In the genomic region with DNA sequence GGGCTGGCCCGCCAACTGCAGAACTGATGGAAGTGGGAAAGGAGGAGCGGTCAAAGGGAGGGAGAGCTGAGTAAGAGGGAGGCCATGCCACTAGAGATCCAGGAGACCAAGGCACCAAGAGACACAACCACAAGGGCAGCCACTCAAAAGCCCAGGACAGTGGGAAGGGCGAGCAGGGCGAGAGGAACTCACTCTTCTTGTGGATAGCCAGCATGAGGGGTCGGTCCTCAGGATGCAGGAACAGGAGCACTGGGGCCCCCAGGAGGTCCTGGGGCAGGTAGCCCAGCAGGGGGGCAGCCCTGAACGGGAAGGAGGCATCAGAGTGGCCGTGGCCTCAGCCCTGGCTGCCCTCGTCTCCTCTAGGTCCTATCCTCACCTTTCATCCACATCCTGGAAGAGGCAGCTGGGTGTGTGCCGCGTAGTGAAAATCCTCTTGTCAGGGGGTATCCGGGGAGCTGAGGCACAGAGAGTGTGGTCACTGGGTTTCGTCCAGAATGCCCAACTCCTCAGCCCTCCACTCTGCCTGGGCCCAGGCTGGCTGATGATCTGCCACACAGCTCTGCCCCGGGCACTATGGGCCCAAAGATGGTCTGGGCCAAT, we compare ENCODE assay signal across 16 cellular contexts. TPM values are rescaled to one million over a fixed set of nuclear protein-coding genes. Genes with fewer than 3 reads are reported as not detected.
DNase-seq lines count a peak whose midpoint lies in the region; ATAC-seq, FAIRE-seq and TF ChIP-seq lines count a peak whose summit lies in the region.
"Had no signal": no experiment of that assay in that cellular context is flagged by ENCODE, and none has a peak within 500 bp of the region (broad histone marks: within the 10 kb centered on the region; RNA-seq: fewer than 3 reads in every experiment).

No MANE protein-coding gene starts in this region.

- TF ChIP-seq RAD21 in H1 (IDR thresholded peaks at IDR 0.05 in 1 of 2, conservative IDR thresholded peaks at IDR 0.05 in 1 of 2; ENCODE audit: low read depth in 2 of 2, low read length in 2 of 2) = no peak

- TF ChIP-seq POLR2A in H1 (IDR thresholded peaks at IDR 0.05; ENCODE audit: control extremely low read depth in 1 of 2, low read depth in 2 of 2, low read length in 2 of 2) = no peak
- TF ChIP-seq POLR2A in uterus (IDR thresholded peaks at IDR 0.05) = no peak

- H4K5ac ChIP-seq in H1 (ENCODE audit: insufficient read length, low read depth, low read length) = no peak overlapping the region

- POLR2A ChIA-PET in H1 (lab: Charles Lee; ENCODE audit: partially characterized antibody) = interaction anchor here (3.5 to 6.4 kb wide), 3 partner anchors 8 to 25 kb away, joined by 11 to 62 read pairs (median 33); no protein-coding TSS in a partner anchor

- H3K4me3 ChIP-seq in left ventricle myocardium inferior = no peak overlapping the region
- no peak overlapping the region for H3K4me3 ChIP-seq in H1 (ENCODE audit: extremely low read depth in 1 of 4, insufficient read depth in 2 of 4, low read depth in 3 of 4, low read length in 4 of 4)
- no peak overlapping the region for H3K4me3 ChIP-seq in parathyroid adenoma (ENCODE audit: low read depth, low read length)
- no peak overlapping the region for H3K4me3 ChIP-seq in uterus
- H3K4me3 ChIP-seq: pancreas had no signal

- no peak overlapping the region for H2BK20ac ChIP-seq in H1 (ENCODE audit: low read length)

- H3K4me2 ChIP-seq in H1 (ENCODE audit: insufficient read depth in 1 of 2, low read depth in 2 of 2, low read length in 2 of 2) (no peak overlapping the region), parathyroid adenoma (ENCODE audit: low read length) (no peak overlapping the region)

- peaks cover 2 to 30% of the 10 kb centered on the region in 2 experiments for H4K20me1 ChIP-seq in H1 (replicated peaks in 1 of 2; ENCODE audit: control insufficient read depth in 1 of 2, insufficient read depth in 2 of 2, low read length in 2 of 2)

- intact Hi-C loops in left ventricle myocardium inferior (cut with micrococcal nuclease) (no loop called here), cardiac septum (cut with DNase I) (no loop called here), uterus (cut with DNase I; ENCODE audit: low total_unique reads) (no loop called here)

- peaks cover 11% of the 10 kb centered on the region for H3K23me2 ChIP-seq in H1 (ENCODE audit: low read depth, low read length)

- H3K27me3 ChIP-seq in left ventricle myocardium inferior (ENCODE audit: low read depth) = no peaks in the 10 kb centered on the region
- H3K27me3 ChIP-seq in H1 (replicated peaks in 1 of 4; ENCODE audit: control insufficient read depth in 3 of 4, extremely low read depth in 1 of 4, insufficient read depth in 3 of 4, low read length in 3 of 4) = no peaks in the 10 kb centered on the region
- no peaks in the 10 kb centered on the region for H3K27me3 ChIP-seq in parathyroid adenoma (ENCODE audit: control insufficient read depth, insufficient read depth, low read length)
- H3K27me3 ChIP-seq in uterus = no peaks in the 10 kb centered on the region
- H3K27me3 ChIP-seq: pancreas had no signal

- H2AK5ac ChIP-seq in H1 (ENCODE audit: low read depth, low read length) = no peak overlapping the region

- H3K27ac ChIP-seq in left ventricle myocardium inferior (replicated peaks) (peak overlapping the region; percentile 99), H1 (ENCODE audit: low read depth, low read length) (no peak overlapping the region), parathyroid adenoma (peak overlapping the region; percentile 8), uterus (peak overlapping the region; percentile 50 to 66)
- H3K27ac ChIP-seq: pancreas had no signal

- no peak for TF ChIP-seq EP300 in H1 (IDR thresholded peaks at IDR 0.05; ENCODE audit: borderline replicate concordance in 1 of 2, low read depth in 2 of 2, low read length in 2 of 2)

- peak overlapping the region; percentile 83; the same call in 1 of the 2 replicates for H4K8ac ChIP-seq in H1 (ENCODE audit: extremely low read depth, insufficient read depth, low read length)

- H4K91ac ChIP-seq in H1 (replicated peaks; ENCODE audit: insufficient read length, low read length) = no peak overlapping the region

- DNase-seq in left ventricle myocardium inferior = no peak
- no peak for DNase-seq in cardiac septum (ENCODE audit: low spot score)
- no peak for DNase-seq in H1 (ENCODE audit: low read depth in 1 of 2, low spot score in 2 of 2)
- no peak for DNase-seq in uterus
- DNase-seq in pons (ENCODE audit: low spot score) = no peak
- no peak for DNase-seq in GM20000 (ENCODE audit: low spot score)
- DNase-seq: activated CD4-positive, alpha-beta T cell treated with anti-CD3 and anti-CD28 coated beads, Interleukin-2, amount 50 U/mL, for 4 hours; activated T-cell treated with anti-CD3 and anti-CD28 coated beads, Interleukin-2, amount 50 U/mL, for 48 hours; effector memory CD4-positive, alpha-beta T cell; NCI-H1694 treated with DMSO at 0.1 percent for 48 hours; RPMI8226 had no signal

- H2AFZ ChIP-seq in H1 (ENCODE audit: low read length) (no peak overlapping the region), parathyroid adenoma (no peak overlapping the region)

- no peak overlapping the region for H3K4ac ChIP-seq in H1 (replicated peaks; ENCODE audit: insufficient read length, low read depth, low read length)

- H3K9ac ChIP-seq in H1 (replicated peaks in 1 of 4; ENCODE audit: extremely low read depth in 1 of 4, low read depth in 3 of 4, low read length in 3 of 4) (no peak overlapping the region), parathyroid adenoma (no peak overlapping the region)

- no peak overlapping the region for H2BK5ac ChIP-seq in H1 (ENCODE audit: low read depth, low read length)

- H3K9me3 ChIP-seq in left ventricle myocardium inferior (replicated peaks) (no peaks in the 10 kb centered on the region), H1 (ENCODE audit: insufficient read depth in 2 of 2, low read depth in 1 of 2, low read length in 1 of 2) (no peaks in the 10 kb centered on the region), parathyroid adenoma (ENCODE audit: control insufficient read depth, low read length) (no peaks in the 10 kb centered on the region), uterus (no peaks in the 10 kb centered on the region)
- H3K9me3 ChIP-seq: pancreas had no signal

- no peak for FAIRE-seq in H1 (lab: Jason Lieb, UNC)
- FAIRE-seq: HepG2, pancreas, urothelium cell line had no signal

- H3K4me1 ChIP-seq in left ventricle myocardium inferior = peaks cover 81% of the 10 kb centered on the region
- H3K4me1 ChIP-seq in H1 (replicated peaks in 1 of 4; ENCODE audit: control insufficient read depth in 3 of 4, insufficient read depth in 4 of 4, low read length in 3 of 4) = peaks cover 2 to 8% (median 5%) of the 10 kb centered on the region in 4 experiments; a peak in 6 of 7 replicates
- peaks cover 18% of the 10 kb centered on the region for H3K4me1 ChIP-seq in parathyroid adenoma
- H3K4me1 ChIP-seq in uterus = peaks cover 5 to 17% of the 10 kb centered on the region in 2 donors

- no peak overlapping the region for H2BK120ac ChIP-seq in H1 (replicated peaks; ENCODE audit: low read depth, low read length)

- H3K18ac ChIP-seq in H1 (ENCODE audit: extremely low read depth, low read length) = no peak overlapping the region

- no peak for TF ChIP-seq CTCF in left ventricle myocardium inferior (IDR thresholded peaks at IDR 0.05; ENCODE audit: borderline replicate concordance)
- no peak for TF ChIP-seq CTCF in H1 (IDR thresholded peaks at IDR 0.05; ENCODE audit: control extremely low read depth in 1 of 3, insufficient read depth in 1 of 3, low read depth in 1 of 3, low read length in 3 of 3)
- no peak for TF ChIP-seq CTCF in parathyroid adenoma (IDR thresholded peaks at IDR 0.05)
- no peak for TF ChIP-seq CTCF in uterus (IDR thresholded peaks at IDR 0.05)
- TF ChIP-seq CTCF in GM20000 (IDR thresholded peaks at IDR 0.05; ENCODE audit: extremely low read depth, missing control alignments) = no peak

- peaks cover 7% of the 10 kb centered on the region; the same call in 1 of the 2 replicates for H3K79me1 ChIP-seq in H1 (ENCODE audit: low read depth, low read length)

- no peak overlapping the region for H2BK15ac ChIP-seq in H1 (ENCODE audit: low read length)

- peaks cover 0 to 5% of the 10 kb centered on the region in 2 experiments; a peak in 1 of 4 replicates for H3K79me2 ChIP-seq in H1 (ENCODE audit: control insufficient read depth in 1 of 2, insufficient read depth in 2 of 2, low read length in 2 of 2)
- peaks cover 43% of the 10 kb centered on the region for H3K79me2 ChIP-seq in parathyroid adenoma

- H3K36me3 ChIP-seq in left ventricle myocardium inferior = peaks cover 80% of the 10 kb centered on the region
- peaks cover 13 to 52% (median 32%) of the 10 kb centered on the region in 4 experiments; a peak in 7 of 8 replicates for H3K36me3 ChIP-seq in H1 (ENCODE audit: control insufficient read depth in 2 of 4, insufficient read depth in 4 of 4, low read length in 3 of 4)
- H3K36me3 ChIP-seq in parathyroid adenoma (ENCODE audit: control insufficient read depth, insufficient read depth, low read length) = no peaks in the 10 kb centered on the region
- no peaks in the 10 kb centered on the region for H3K36me3 ChIP-seq in uterus

- no peak overlapping the region for H2BK12ac ChIP-seq in H1 (ENCODE audit: low read depth, low read length)

- no peak overlapping the region for H3K56ac ChIP-seq in H1 (replicated peaks; ENCODE audit: insufficient read length, low read depth, low read length)

- H3K23ac ChIP-seq in H1 (ENCODE audit: insufficient read length) = no peak overlapping the region

- no peak for ATAC-seq in HG03159 (IDR thresholded peaks at IDR 0.05; ENCODE audit: unreplicated experiment)
- ATAC-seq: HepG2, pancreas had no signal

- 80% methylated on average over 13 of the region's 13 CpGs; no CpG with 5 or more reads in 1 of the 2 experiments for WGBS in H1 (ENCODE audit: extremely low coverage in 1 of 2, insufficient coverage in 1 of 2, insufficient read length in 1 of 2, insufficient replicate concordance in 2 of 2, low coverage in 1 of 2, low lambda C conversion rate in 2 of 2, missing lambda C conversion rate in 1 of 2), 2 experiments

- H3K14ac ChIP-seq in H1 (ENCODE audit: insufficient read length) = no peak overlapping the region

- CTCF ChIA-PET in H1 (lab: Charles Lee; ENCODE audit: partially characterized antibody) = interaction anchor here (1.1 to 14.1 kb wide), 3 partner anchors 10 to 14 kb away, joined by 3 to 133 read pairs (median 8); partner anchors contain the start of gene VAMP2

RNA-seq across cellular contexts. Expression of gene PER1, which starts 4.3 kb away (rescaled TPM):
- total RNA-seq in left ventricle myocardium inferior (109 TPM), cardiac septum (47.8 TPM), uterus (100 to 1,000 TPM in 3 of 4 donors, 10 to 100 TPM in 1; 20.0 to 396 (median 163) TPM)
- total RNA-seq in H1 (2021; fragmentation: NEBNext Ultra II Directional; extraction: Animal tissue kit (Norgen Biotek cat#: 25700)) = 38.0 and 39.9 TPM in 2 replicates
- polyA plus RNA-seq in H1 (2011; rRNA removed) = 9.6 and 17.3 TPM in 2 replicates
- polyA plus RNA-seq in H1 (2011; cell fraction: cytosol; rRNA removed) = 5.5 TPM
- 50.0 TPM for polyA plus RNA-seq in H1 (2011; cell fraction: nucleus; rRNA removed)
- 17.3 to 26.6 TPM (median 24.0 TPM) in 4 replicates for polyA plus RNA-seq in H1 (2012, experiment 1 of 2)
- 19.6 TPM for polyA plus RNA-seq in H1 (2012, experiment 2 of 2)
- 14.4 TPM for polyA plus RNA-seq in H1 (2013, experiment 1 of 2)
- polyA plus RNA-seq in H1 (2013, experiment 2 of 2) = 14.0 TPM
- polyA minus RNA-seq in H1 (2011; rRNA and poly(A)+ RNA removed) = 17.2 and 17.7 TPM in 2 replicates
- polyA minus RNA-seq in H1 (2011; cell fraction: cytosol; rRNA and poly(A)+ RNA removed) = 17.4 TPM
- polyA minus RNA-seq in H1 (2011; cell fraction: nucleus; rRNA and poly(A)+ RNA removed) = 26.4 TPM

RNA-seq across cellular contexts. Expression of gene VAMP2, which starts 14.8 kb away (rescaled TPM):
- total RNA-seq in left ventricle myocardium inferior (59.6 TPM), cardiac septum (63.9 TPM), uterus (100 to 1,000 TPM in 1 of 4 donors, 10 to 100 TPM in 2, 1 to 10 TPM in 1; 6.7 to 150 (median 14.1) TPM)
- 19.0 and 20.5 TPM in 2 replicates for total RNA-seq in H1 (2021; fragmentation: NEBNext Ultra II Directional; extraction: Animal tissue kit (Norgen Biotek cat#: 25700))
- 19.3 and 25.2 TPM in 2 replicates for polyA plus RNA-seq in H1 (2011; rRNA removed)
- 20.4 TPM for polyA plus RNA-seq in H1 (2011; cell fraction: cytosol; rRNA removed)
- 33.7 TPM for polyA plus RNA-seq in H1 (2011; cell fraction: nucleus; rRNA removed)
- 26.5 to 28.0 TPM (median 26.9 TPM) in 4 replicates for polyA plus RNA-seq in H1 (2012, experiment 1 of 2)
- 28.6 TPM for polyA plus RNA-seq in H1 (2012, experiment 2 of 2)
- polyA plus RNA-seq in H1 (2013, experiment 1 of 2) = 27.3 TPM
- 25.2 TPM for polyA plus RNA-seq in H1 (2013, experiment 2 of 2)
- 5.5 and 6.8 TPM in 2 replicates for polyA minus RNA-seq in H1 (2011; rRNA and poly(A)+ RNA removed)
- 5.7 TPM for polyA minus RNA-seq in H1 (2011; cell fraction: cytosol; rRNA and poly(A)+ RNA removed)
- polyA minus RNA-seq in H1 (2011; cell fraction: nucleus; rRNA and poly(A)+ RNA removed) = 16.5 TPM

RNA-seq across cellular contexts. Expression of gene HES7, which starts 24.0 kb away (rescaled TPM):
- not detected for total RNA-seq in left ventricle myocardium inferior
- 0.65 TPM for total RNA-seq in cardiac septum
- 0.32 and 0.69 TPM in 2 replicates for total RNA-seq in H1 (2021; fragmentation: NEBNext Ultra II Directional; extraction: Animal tissue kit (Norgen Biotek cat#: 25700))
- polyA plus RNA-seq in H1 (2011; rRNA removed) = 0.20 and 0.55 TPM in 2 replicates
- 0.30 TPM for polyA plus RNA-seq in H1 (2011; cell fraction: cytosol; rRNA removed)
- 1.2 TPM for polyA plus RNA-seq in H1 (2011; cell fraction: nucleus; rRNA removed)
- 0.23 to 0.66 TPM (median 0.48 TPM) in 4 replicates for polyA plus RNA-seq in H1 (2012, experiment 1 of 2)
- 0.22 TPM for polyA plus RNA-seq in H1 (2012, experiment 2 of 2)
- polyA plus RNA-seq in H1 (2013, experiment 1 of 2) = 0.41 TPM
- 0.15 TPM for polyA plus RNA-seq in H1 (2013, experiment 2 of 2)
- polyA minus RNA-seq in H1 (2011; rRNA and poly(A)+ RNA removed) = 0.09 TPM in 1 of 2 replicates, not detected in the other
- polyA minus RNA-seq in H1 (2011; cell fraction: cytosol; rRNA and poly(A)+ RNA removed) = not detected
- polyA minus RNA-seq in H1 (2011; cell fraction: nucleus; rRNA and poly(A)+ RNA removed) = not detected
- total RNA-seq in uterus = under 1 TPM in 1 of 4 donors, not detected in 3; 0.61 TPM
- total RNA-seq: HepG2, pancreas had no signal
- polyA plus RNA-seq: HepG2 had no signal

RNA-seq across cellular contexts. Expression of gene TMEM107, which starts 28.3 kb away (rescaled TPM):
- total RNA-seq in left ventricle myocardium inferior = 7.9 TPM
- 8.7 TPM for total RNA-seq in cardiac septum
- 17.3 and 17.9 TPM in 2 replicates for total RNA-seq in H1 (2021; fragmentation: NEBNext Ultra II Directional; extraction: Animal tissue kit (Norgen Biotek cat#: 25700))
- polyA plus RNA-seq in H1 (2011; rRNA removed) = 21.4 and 21.5 TPM in 2 replicates
- polyA plus RNA-seq in H1 (2011; cell fraction: cytosol; rRNA removed) = 16.0 TPM
- 16.9 TPM for polyA plus RNA-seq in H1 (2011; cell fraction: nucleus; rRNA removed)
- 8.9 to 12.0 TPM (median 9.6 TPM) in 4 replicates for polyA plus RNA-seq in H1 (2012, experiment 1 of 2)
- polyA plus RNA-seq in H1 (2012, experiment 2 of 2) = 8.0 TPM
- 9.6 TPM for polyA plus RNA-seq in H1 (2013, experiment 1 of 2)
- 10.3 TPM for polyA plus RNA-seq in H1 (2013, experiment 2 of 2)
- 37.4 and 44.0 TPM in 2 replicates for polyA minus RNA-seq in H1 (2011; rRNA and poly(A)+ RNA removed)
- 34.1 TPM for polyA minus RNA-seq in H1 (2011; cell fraction: cytosol; rRNA and poly(A)+ RNA removed)
- 181 TPM for polyA minus RNA-seq in H1 (2011; cell fraction: nucleus; rRNA and poly(A)+ RNA removed)
- total RNA-seq in uterus = 10 to 100 TPM in 3 of 4 donors, under 1 TPM in 1; 0.77 to 42.6 (median 25.1) TPM

RNA-seq across cellular contexts. Expression of gene ALOXE3, which starts 29.6 kb away (rescaled TPM):
- total RNA-seq in left ventricle myocardium inferior = not detected
- total RNA-seq in cardiac septum = not detected
- not detected in 2 replicates for total RNA-seq in H1 (2021; fragmentation: NEBNext Ultra II Directional; extraction: Animal tissue kit (Norgen Biotek cat#: 25700))
- polyA plus RNA-seq in H1 (2011; rRNA removed) = 0.26 and 0.55 TPM in 2 replicates
- 0.17 TPM for polyA plus RNA-seq in H1 (2011; cell fraction: cytosol; rRNA removed)
- 0.40 TPM for polyA plus RNA-seq in H1 (2011; cell fraction: nucleus; rRNA removed)
- 0.17 to 0.50 TPM (median 0.31 TPM) in 4 replicates for polyA plus RNA-seq in H1 (2012, experiment 1 of 2)
- 0.16 TPM for polyA plus RNA-seq in H1 (2012, experiment 2 of 2)
- polyA plus RNA-seq in H1 (2013, experiment 1 of 2) = 0.34 TPM
- polyA plus RNA-seq in H1 (2013, experiment 2 of 2) = 0.07 TPM
- 0.09 and 0.27 TPM in 2 replicates for polyA minus RNA-seq in H1 (2011; rRNA and poly(A)+ RNA removed)
- not detected for polyA minus RNA-seq in H1 (2011; cell fraction: cytosol; rRNA and poly(A)+ RNA removed)
- not detected for polyA minus RNA-seq in H1 (2011; cell fraction: nucleus; rRNA and poly(A)+ RNA removed)
- total RNA-seq in uterus = under 1 TPM in 1 of 4 donors, not detected in 3; 0.26 TPM
- total RNA-seq: HepG2, pancreas had no signal
